In the genomic region with DNA sequence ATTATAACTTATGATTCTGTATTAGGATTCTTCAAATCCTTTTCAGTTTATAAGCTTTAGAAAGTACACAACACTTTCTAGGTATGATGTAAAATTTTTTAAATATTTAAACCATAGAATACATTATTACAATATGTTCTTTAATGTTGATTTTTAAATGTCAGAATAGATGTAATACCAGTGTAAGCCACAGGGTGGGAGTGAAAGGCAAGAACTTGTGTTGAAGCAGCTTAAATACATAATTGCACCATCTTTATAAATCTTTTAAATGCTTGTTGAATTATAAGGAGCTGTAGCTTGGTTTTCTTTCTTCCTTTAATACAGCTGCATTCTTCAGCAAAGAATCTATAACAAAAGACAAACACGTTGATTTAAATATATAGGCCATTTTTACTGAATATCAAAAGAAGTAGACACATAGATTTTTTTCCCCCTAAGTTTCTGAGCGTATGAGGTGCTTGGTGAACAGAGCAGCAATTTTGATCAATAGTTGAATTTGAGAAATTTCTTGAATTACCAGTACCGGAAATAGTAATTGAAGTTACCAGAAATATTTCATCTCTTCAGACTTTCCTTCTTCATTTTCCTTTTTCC, we compare ENCODE assay signal across 2 cellular contexts.
TF ChIP-seq lines count a peak whose summit lies in the region.

No MANE protein-coding gene starts in this region.

TF ChIP-seq in K562, 482 proteins besides CTCF, POLR2A, EP300 and RAD21 (continued from another document):
- 0 out of 4 replicates have a peak, but pooled peaks of 1 of the 2 experiments have one; percentile 43 for TF ChIP-seq ZNF318 (IDR thresholded peaks at IDR 0.05; ENCODE audit: borderline replicate concordance in 1 of 2, low read depth in 1 of 2)
- TF ChIP-seq SRSF9 (IDR thresholded peaks at IDR 0.05; ENCODE audit: borderline replicate concordance, low read depth, low read length), result no peak
- TF ChIP-seq EGR1 (conservative IDR thresholded peaks at IDR 0.05), result no peak
- peak; percentile 24; the same call in 1 of the 2 replicates for TF ChIP-seq SMC3 (conservative IDR thresholded peaks at IDR 0.05; ENCODE audit: insufficient read depth, low read depth, low read length)
- TF ChIP-seq CEBPG (CRISPR knock-in tag; IDR thresholded peaks at IDR 0.05), result no peak
- TF ChIP-seq CEBPG (tag; conservative IDR thresholded peaks at IDR 0.05 in 1 of 2, IDR thresholded peaks at IDR 0.05 in 1 of 2), result peak; percentile 32 to 50; a peak in 2 of 4 replicates
TF ChIP-seq in K562: peak in this region for 4.

TF ChIP-seq in HepG2, 621 proteins besides CTCF, POLR2A, EP300 and RAD21 (continued from another document):
- peak; percentile 39; the same call in 1 of the 2 replicates for TF ChIP-seq ARID3A (IDR thresholded peaks at IDR 0.05; ENCODE audit: low read depth, low read length)
